22 cellular contexts compared by ENCODE assay signal in the genomic region with DNA sequence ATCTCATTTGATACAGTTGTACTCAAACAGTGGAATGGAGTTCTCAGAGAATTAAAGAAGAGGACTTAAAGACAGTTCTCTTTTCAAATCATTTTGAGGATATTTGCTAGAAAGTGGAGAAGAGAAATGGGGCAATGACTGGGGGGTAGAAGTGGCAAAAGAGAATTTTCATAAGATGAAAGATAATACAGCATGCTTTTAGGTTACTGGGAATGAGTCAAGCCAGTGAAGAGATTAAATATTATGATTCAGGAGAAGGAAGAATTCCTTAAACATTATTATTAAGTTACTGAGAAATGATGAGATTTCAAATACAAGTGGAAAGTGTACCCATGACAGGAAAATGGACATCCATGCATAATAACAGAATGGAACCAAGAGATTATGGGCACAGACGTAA.
"Had no signal": no experiment of that assay in that cellular context is flagged by ENCODE, and none has a peak within 500 bp of the region (broad histone marks: within the 10 kb centered on the region; RNA-seq: fewer than 3 reads in every experiment).

No MANE protein-coding gene starts in this region.

- H3K4me3 ChIP-seq: gastrocnemius medialis, skin epidermis, testis had no signal

- ATAC-seq: activated CD4-positive, CD25-positive, alpha-beta regulatory T cell treated with anti-CD3 and anti-CD28 coated beads, Interleukin-2, amount 50 U/mL, for 24 hours; activated CD8-positive, alpha-beta memory T cell treated with anti-CD3 and anti-CD28 coated beads, Interleukin-2, amount 10 ng/mL, durations not matched to agents 7 days and 5 days; activated CD8-positive, alpha-beta T cell treated with anti-CD3 and anti-CD28 coated beads for 36 hours; activated naive CD8-positive, alpha-beta T cell treated with anti-CD3 and anti-CD28 coated beads, Interleukin-2, amount 50 U/mL, for 24 hours; gastrocnemius medialis; left cardiac atrium; right cardiac atrium; stimulated activated naive B cell treated with anti-CD40 and anti-IgM and Interleukin-4, amounts not matched to agents 10 μg/mL and 1 μg/mL and 100 μg/mL, for 72 hours had no signal

- H2AFZ ChIP-seq: parathyroid adenoma had no signal

- H3K9ac ChIP-seq: parathyroid adenoma had no signal

- H3K27ac ChIP-seq: brain microvascular endothelial cell, gastrocnemius medialis, parathyroid adenoma, skin epidermis, testis had no signal

- H3K4me1 ChIP-seq: gastrocnemius medialis, parathyroid adenoma, testis had no signal

- H3K36me3 ChIP-seq: brain microvascular endothelial cell, gastrocnemius medialis had no signal

- DNase-seq: activated CD4-positive, alpha-beta T cell treated with anti-CD3 and anti-CD28 coated beads, Interleukin-2, amount 10 ng/mL, durations not matched to agents 24 days and 14 days; activated CD8-positive, alpha-beta memory T cell treated with anti-CD3 and anti-CD28 coated beads, Interleukin-2, amount 10 ng/mL, durations not matched to agents 7 days and 5 days; activated CD8-positive, alpha-beta T cell treated with anti-CD3 and anti-CD28 coated beads for 36 hours; activated effector memory CD4-positive, alpha-beta T cell treated with anti-CD3 and anti-CD28 coated beads, Interleukin-2, amount 50 U/mL, for 16 hours; activated naive CD4-positive, alpha-beta T cell treated with anti-CD3 and anti-CD28 coated beads, Interleukin-2, amount 50 U/mL, for 16 hours; activated naive CD8-positive, alpha-beta T cell treated with anti-CD3 and anti-CD28 coated beads, Interleukin-2, amount 50 U/mL, for 24 hours; activated T-cell treated with anti-CD3 and anti-CD28 coated beads for 4 hours; anterior cingulate cortex; brain microvascular endothelial cell; effector memory CD4-positive, alpha-beta T cell; gastrocnemius medialis; hypothalamus; left cardiac atrium; nephron progenitor cell; right cardiac atrium; stimulated activated CD4-positive, alpha-beta T cell treated with anti-CD3 and anti-CD28 coated beads, Interleukin-2, amount 100 ng/mL, for 24 hours; stimulated activated CD8-positive, alpha-beta memory T cell treated with anti-CD3 and anti-CD28 coated beads, Interleukin-4, amount 100 ng/mL, for 48 hours; stimulated activated naive B cell treated with anti-CD40 and anti-IgM and Interleukin-4, amounts not matched to agents 10 μg/mL and 1 μg/mL and 100 μg/mL, for 72 hours; testis had no signal

- H3K79me2 ChIP-seq: parathyroid adenoma had no signal

- H3K9me3 ChIP-seq: gastrocnemius medialis, testis had no signal

- H3K27me3 ChIP-seq: brain microvascular endothelial cell, gastrocnemius medialis, testis had no signal
